ENCODE assay signal across 20 cellular contexts in the genomic region with DNA sequence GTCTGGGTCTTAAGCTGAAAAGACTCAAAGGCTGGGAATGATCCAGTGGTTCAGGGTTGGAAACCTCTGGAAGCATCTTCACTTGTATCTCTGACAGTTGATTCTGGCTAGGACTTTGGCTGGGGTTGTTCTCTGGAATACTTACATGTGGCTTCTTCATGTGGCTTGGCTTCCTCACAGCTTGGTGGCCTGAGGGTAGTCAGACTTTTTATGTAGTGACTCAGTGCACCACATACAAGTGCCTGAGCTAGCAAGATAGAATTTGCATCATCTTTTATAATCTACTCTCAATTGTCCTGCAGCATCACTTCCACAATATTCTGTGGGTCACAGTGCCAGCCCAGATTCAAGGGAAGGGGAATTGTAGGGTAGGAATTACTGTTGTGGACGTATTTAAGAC. TPM values are rescaled to one million over a fixed set of nuclear protein-coding genes. Genes with fewer than 3 reads are reported as not detected.
DNase-seq lines count a peak whose midpoint lies in the region; ATAC-seq, FAIRE-seq and TF ChIP-seq lines count a peak whose summit lies in the region.
"Had no signal": no experiment of that assay in that cellular context is flagged by ENCODE, and none has a peak within 500 bp of the region (broad histone marks: within the 10 kb centered on the region; RNA-seq: fewer than 3 reads in every experiment).

No MANE protein-coding gene starts in this region.

- H3K4me3 ChIP-seq in K562: no peak overlapping the region
- no peak overlapping the region for H3K4me3 ChIP-seq in mesenchymal stem cell (ENCODE audit: insufficient read depth in 1 of 2, low read depth in 1 of 2, low read length in 2 of 2)
- H3K4me3 ChIP-seq: BLaER1 treated with 17β-estradiol and CSF1 and Interleukin-3, amounts not matched to agents 10 nM and 100 nM; cardiac muscle cell; HAP-1; suprapubic skin had no signal

- H3K79me1 ChIP-seq in mesenchymal stem cell (replicated peaks; ENCODE audit: low read length, poor library complexity, severe bottlenecking): peaks cover 10% of the 10 kb centered on the region

- in situ Hi-C loops in K562 (cut with MboI): no loop called here

- no peak overlapping the region for H2BK5ac ChIP-seq in mesenchymal stem cell (ENCODE audit: low read depth, low read length, poor library complexity, severe bottlenecking)

- no peak overlapping the region for H3K14ac ChIP-seq in mesenchymal stem cell (ENCODE audit: low read length in 2 of 2)

- H3K9me3 ChIP-seq in K562 (replicated peaks; ENCODE audit: control insufficient read depth, insufficient read depth, low read depth, low read length): no peaks in the 10 kb centered on the region
- H3K9me3 ChIP-seq in mesenchymal stem cell (ENCODE audit: control insufficient read depth, low read length): no peaks in the 10 kb centered on the region
- H3K9me3 ChIP-seq: BLaER1 treated with 17β-estradiol and CSF1 and Interleukin-3, amounts not matched to agents 10 nM and 100 nM; HAP-1; suprapubic skin had no signal

- H4K91ac ChIP-seq in mesenchymal stem cell (ENCODE audit: low read length): no peak overlapping the region

- DNase-seq in EH (ENCODE audit: low read depth) (peak; percentile 90), LoVo (ENCODE audit: low spot score) (peak; percentile 14), K562 (ENCODE audit: extremely low read depth in 1 of 4, low spot score in 3 of 4) (no peak), mesenchymal stem cell (peak; percentile 8), kidney glomerular epithelial cell (lab: John Stamatoyannopoulos, UW) (no peak)
- DNase-seq: activated CD4-positive, alpha-beta T cell treated with anti-CD3 and anti-CD28 coated beads, Interleukin-2, amount 50 U/mL, for 4 hours; activated effector memory CD4-positive, alpha-beta T cell treated with Interleukin-2 at 50 U/mL for 16 hours; effector memory CD8-positive, alpha-beta T cell; NCI-H2081; NCI-H774; posterior cingulate gyrus; SHP77 treated with DMSO at 0.1 percent for 48 hours; T-helper 9 cell had no signal

- intact Hi-C loops in K562 (cut with micrococcal nuclease): no loop called here

- H3K9ac ChIP-seq in K562 (ENCODE audit: insufficient read depth in 1 of 2, low read depth in 2 of 2, low read length in 2 of 2) (no peak overlapping the region), mesenchymal stem cell (ENCODE audit: low read length) (no peak overlapping the region)
- H3K9ac ChIP-seq: BLaER1 treated with 17β-estradiol and CSF1 and Interleukin-3, amounts not matched to agents 10 nM and 100 nM had no signal

- H2BK15ac ChIP-seq in mesenchymal stem cell (ENCODE audit: low read depth, poor library complexity, severe bottlenecking): no peak overlapping the region

- no peak for FAIRE-seq in K562 (lab: Jason Lieb, UNC)

- TF ChIP-seq EP300 in K562 (IDR thresholded peaks at IDR 0.05; ENCODE audit: low read length): no peak

- 77% methylated on average over 1 of the region's 1 CpG for WGBS in K562 (ENCODE audit: insufficient coverage, low coverage, missing lambda C conversion rate)
- WGBS in mesenchymal stem cell: 88% methylated on average over 1 of the region's 1 CpG

- no TSS peak for BruUV-seq in K562 (replicated peaks; lab: Mats Ljungman, UMichigan)

- H2BK12ac ChIP-seq in mesenchymal stem cell (ENCODE audit: low read length in 2 of 2): no peak overlapping the region

- no peak for TF ChIP-seq POLR2A in K562 (conservative IDR thresholded peaks at IDR 0.05)

- CTCF ChIA-PET in K562 (lab: Yijun Ruan, JAX; ENCODE audit: low intra/inter-chr PET ratio): no interaction called here

- H2AFZ ChIP-seq in K562 (ENCODE audit: low read depth, low read length): no peak overlapping the region
- no peak overlapping the region for H2AFZ ChIP-seq in mesenchymal stem cell (ENCODE audit: low read depth, low read length)

- H4K20me1 ChIP-seq in K562 (replicated peaks; ENCODE audit: control insufficient read depth, insufficient read depth, low read length): peaks cover 16% of the 10 kb centered on the region

- peaks cover 5% of the 10 kb centered on the region; the same call in 2 of the 3 replicates for H3K36me3 ChIP-seq in K562 (ENCODE audit: control insufficient read depth, insufficient read depth, low read length)
- no peaks in the 10 kb centered on the region for H3K36me3 ChIP-seq in mesenchymal stem cell (ENCODE audit: control insufficient read depth in 1 of 2, insufficient read depth in 2 of 2, low read depth in 1 of 2, low read length in 2 of 2)
- H3K36me3 ChIP-seq: cardiac muscle cell, HAP-1, suprapubic skin had no signal

- H3K4me1 ChIP-seq in K562 (replicated peaks in 1 of 2; ENCODE audit: control insufficient read depth in 2 of 2, insufficient read depth in 2 of 2, low read length in 2 of 2) (no peaks in the 10 kb centered on the region), mesenchymal stem cell (ENCODE audit: control insufficient read depth, insufficient read depth, low read depth, low read length) (no peaks in the 10 kb centered on the region)
- H3K4me1 ChIP-seq: HAP-1, suprapubic skin had no signal

- ATAC-seq in K562 (peak; percentile 34; the same call in 2 of the 3 replicates), HG03439 (IDR thresholded peaks at IDR 0.05; ENCODE audit: unreplicated experiment) (no peak), GM21515 (IDR thresholded peaks at IDR 0.05; ENCODE audit: unreplicated experiment) (no peak), GM18511 (IDR thresholded peaks at IDR 0.05; ENCODE audit: unreplicated experiment) (no peak)
- ATAC-seq: effector memory CD8-positive, alpha-beta T cell had no signal

- no peak overlapping the region for H3K27ac ChIP-seq in K562 (ENCODE audit: extremely low read depth, low read depth, low read length)
- H3K27ac ChIP-seq in mesenchymal stem cell (ENCODE audit: low read length, poor library complexity, severe bottlenecking): no peak overlapping the region
- H3K27ac ChIP-seq: BLaER1 treated with 17β-estradiol and CSF1 and Interleukin-3, amounts not matched to agents 10 nM and 100 nM; cardiac muscle cell; suprapubic skin had no signal

- no peak overlapping the region for H3K23ac ChIP-seq in mesenchymal stem cell (ENCODE audit: low read length in 2 of 2)

- H3K4ac ChIP-seq in mesenchymal stem cell (ENCODE audit: low read depth in 1 of 2, low read length in 2 of 2): no peak overlapping the region

- H3K27me3 ChIP-seq in K562 (ENCODE audit: control insufficient read depth in 2 of 2, insufficient read depth in 2 of 2, low read length in 2 of 2): no peaks in the 10 kb centered on the region
- no peaks in the 10 kb centered on the region for H3K27me3 ChIP-seq in mesenchymal stem cell (ENCODE audit: control insufficient read depth in 1 of 2, insufficient read depth in 1 of 2, low read length in 2 of 2)
- H3K27me3 ChIP-seq: BLaER1 treated with 17β-estradiol and CSF1 and Interleukin-3, amounts not matched to agents 10 nM and 100 nM; cardiac muscle cell; suprapubic skin had no signal

- H3K9me1 ChIP-seq in K562 (ENCODE audit: control insufficient read depth, insufficient read depth, low read length): no peaks in the 10 kb centered on the region

- no peak overlapping the region for H4K8ac ChIP-seq in mesenchymal stem cell (ENCODE audit: low read length)

- H3K79me2 ChIP-seq in K562 (ENCODE audit: control insufficient read depth, insufficient read depth, low read length): peaks cover 97% of the 10 kb centered on the region

- no peak overlapping the region for H2AK5ac ChIP-seq in mesenchymal stem cell (ENCODE audit: low read length, severe bottlenecking)

- TF ChIP-seq RAD21 in K562 (CRISPR knock-in tag; conservative IDR thresholded peaks at IDR 0.05 in 1 of 2, IDR thresholded peaks at IDR 0.05 in 1 of 2): no peak

- no peak for TF ChIP-seq CTCF in K562 (IDR thresholded peaks at IDR 0.05 in 2 of 3, conservative IDR thresholded peaks at IDR 0.05 in 1 of 3; ENCODE audit: insufficient read depth in 2 of 3, low read depth in 1 of 3, low read length in 3 of 3)

- POLR2A ChIA-PET in K562 (lab: Yijun Ruan, JAX): interaction anchor here (0.6 to 2.2 kb wide), 2 partner anchors 12 to 106 kb away, joined by 3 to 7 read pairs; partner anchors contain the start of gene MTX2

- H3K4me2 ChIP-seq in K562 (ENCODE audit: insufficient read depth, low read length) (no peak overlapping the region), mesenchymal stem cell (ENCODE audit: low read length, poor library complexity, severe bottlenecking) (no peak overlapping the region)
- H3K4me2 ChIP-seq: BLaER1 treated with 17β-estradiol and CSF1 and Interleukin-3, amounts not matched to agents 10 nM and 100 nM had no signal

- no peak overlapping the region for H3K18ac ChIP-seq in mesenchymal stem cell (ENCODE audit: low read depth in 1 of 2, low read length in 2 of 2)

- no peak overlapping the region for H2BK120ac ChIP-seq in mesenchymal stem cell (ENCODE audit: low read depth, low read length)

TF ChIP-seq in K562, 482 proteins besides CTCF, POLR2A, EP300 and RAD21 (continues in another document):
- TF ChIP-seq ZNF695 (CRISPR knock-in tag; IDR thresholded peaks at IDR 0.05): no peak
- TF ChIP-seq ZNF707 (CRISPR knock-in tag; conservative IDR thresholded peaks at IDR 0.05): no peak
- TF ChIP-seq KLF13 (tag; IDR thresholded peaks at IDR 0.05; ENCODE audit: borderline replicate concordance, low read depth): no peak
- TF ChIP-seq MCM3 (IDR thresholded peaks at IDR 0.05): no peak
- no peak for TF ChIP-seq MTA2 (IDR thresholded peaks at IDR 0.05; ENCODE audit: low read depth)
- no peak for TF ChIP-seq SRSF9 (IDR thresholded peaks at IDR 0.05; ENCODE audit: borderline replicate concordance, low read depth, low read length)
- no peak for TF ChIP-seq SMARCA5 (IDR thresholded peaks at IDR 0.05)
- TF ChIP-seq DMBX1 (CRISPR knock-in tag; IDR thresholded peaks at IDR 0.05; ENCODE audit: borderline replicate concordance): no peak

RNA-seq across cellular contexts. Expression of gene MTX2, which starts 12.0 kb away (rescaled TPM):
- total RNA-seq in K562 (2011; cell fraction: chromatin; rRNA removed; ENCODE audit: low replicate concordance): 13.1 and 25.8 TPM in 2 replicates
- total RNA-seq in K562 (2011; cell fraction: nucleolus; rRNA removed): 18.2 and 20.7 TPM in 2 replicates
- total RNA-seq in K562 (2011; cell fraction: nucleoplasm; rRNA removed): 22.4 and 22.6 TPM in 2 replicates
- total RNA-seq in K562 (2014; rRNA removed) (79.7 and 197 TPM in 2 replicates), K562 (2014; rRNA removed; fragmentation: Illumina TruSeq; extraction: Trizol) (88.4 and 99.1 TPM in 2 replicates), K562 (2015; rRNA removed; fragmentation: Illumina TruSeq; extraction: Trizol) (81.0 and 88.0 TPM in 2 replicates), K562 (2021) (70.2 and 70.4 TPM in 2 replicates)
- polyA plus RNA-seq in K562 (2011; rRNA removed) (147 and 160 TPM in 2 replicates), K562 (2014; fragmentation: Illumina TruSeq; extraction: Trizol) (170 and 183 TPM in 2 replicates), K562 (2014; fragmentation: Nextera tagmentation; extraction: Ambion mirVana) (10 to 100 TPM; 38.1 to 60.3 TPM), K562 (2014; rRNA removed) (128 and 146 TPM in 2 replicates)
- polyA plus RNA-seq in K562 (2011; cell fraction: cytosol; rRNA removed): 37.7 and 80.5 TPM in 2 replicates
- 30.9 and 63.2 TPM in 2 replicates for polyA plus RNA-seq in K562 (2011; cell fraction: nucleus; rRNA removed)
- polyA plus RNA-seq in K562 (2012): 81.2 and 106 TPM in 2 replicates
- 70.9 and 88.0 TPM in 2 replicates for polyA minus RNA-seq in K562 (2011; rRNA and poly(A)+ RNA removed)
- polyA minus RNA-seq in K562 (2011; cell fraction: cytosol; rRNA and poly(A)+ RNA removed): 22.1 and 25.0 TPM in 2 replicates
- polyA minus RNA-seq in K562 (2011; cell fraction: nucleus; rRNA and poly(A)+ RNA removed): 16.6 and 31.0 TPM in 2 replicates
- 26.0 TPM for polyA plus RNA-seq in mesenchymal stem cell (2013, experiment 1 of 2)
- 29.1 TPM for polyA plus RNA-seq in mesenchymal stem cell (2013, experiment 2 of 2)

Comparison
In these comparisons a context has a peak if more than half of its experiments do, and no peak if none do; other contexts are left out.
1. DNase-seq: peak in EH (single experiment), LoVo (single experiment) and mesenchymal stem cell (single experiment); none in K562 (0 of 4) and kidney glomerular epithelial cell (single experiment).